Comparison of ENCODE assay signal across 17 cellular contexts in genomic region chr17:6912110-6913051, GRCh38.
DNase-seq lines count a peak whose midpoint lies in the region; ATAC-seq and TF ChIP-seq lines count a peak whose summit lies in the region.
"Had no signal": no experiment of that assay in that cellular context is flagged by ENCODE, and none has a peak within 500 bp of the region (broad histone marks: within the 10 kb centered on the region; RNA-seq: fewer than 3 reads in every experiment).

No MANE protein-coding gene starts in this region.

- no peaks in the 10 kb centered on the region for H3K9me3 Mint-ChIP-seq in activated CD4-positive, alpha-beta memory T cell treated with anti-CD3 and anti-CD28 coated beads, Interleukin-2, amount 10 ng/mL, durations not matched to agents 7 days and 5 days
- no peaks in the 10 kb centered on the region for H3K9me3 Mint-ChIP-seq in activated CD4-positive, alpha-beta memory T cell treated with anti-CD3 and anti-CD28 coated beads for 36 hours
- no peaks in the 10 kb centered on the region for H3K9me3 Mint-ChIP-seq in HFFc6
- H3K9me3 Mint-ChIP-seq: CD8-positive, alpha-beta T cell had no signal

- no peaks in the 10 kb centered on the region for H3K36me3 Mint-ChIP-seq in activated CD4-positive, alpha-beta memory T cell treated with anti-CD3 and anti-CD28 coated beads, Interleukin-2, amount 10 ng/mL, durations not matched to agents 7 days and 5 days (ENCODE audit: low read depth)
- no peaks in the 10 kb centered on the region for H3K36me3 Mint-ChIP-seq in activated CD4-positive, alpha-beta memory T cell treated with anti-CD3 and anti-CD28 coated beads for 36 hours
- H3K36me3 Mint-ChIP-seq in HFFc6 (ENCODE audit: low read depth), result no peaks in the 10 kb centered on the region
- H3K36me3 Mint-ChIP-seq in T-helper 17 cell (ENCODE audit: low read depth), result no peaks in the 10 kb centered on the region

- H3K4me3 Mint-ChIP-seq in activated CD4-positive, alpha-beta memory T cell treated with anti-CD3 and anti-CD28 coated beads, Interleukin-2, amount 10 ng/mL, durations not matched to agents 7 days and 5 days, result no peak overlapping the region
- no peak overlapping the region for H3K4me3 Mint-ChIP-seq in activated CD4-positive, alpha-beta memory T cell treated with anti-CD3 and anti-CD28 coated beads for 36 hours
- H3K4me3 Mint-ChIP-seq in HFFc6 (peak overlapping the region; percentile 33; the same call in 1 of the 2 replicates), T-helper 17 cell (peak overlapping the region; percentile 12)
- H3K4me3 Mint-ChIP-seq: GM23338 had no signal

- DNase-seq in activated CD4-positive, alpha-beta memory T cell treated with anti-CD3 and anti-CD28 coated beads, Interleukin-2, amount 10 ng/mL, durations not matched to agents 7 days and 5 days, result no peak
- no peak for DNase-seq in activated CD4-positive, alpha-beta memory T cell treated with anti-CD3 and anti-CD28 coated beads for 36 hours
- DNase-seq in HFFc6 (no peak), T-helper 17 cell (no peak), medulla oblongata (ENCODE audit: extremely low spot score) (peak; percentile 29), HuH-7.5 (ENCODE audit: low spot score) (no peak)
- no peak for DNase-seq in stimulated activated CD4-positive, alpha-beta T cell treated with anti-CD3 and anti-CD28 coated beads, Interleukin-4, amount 100 ng/mL, for 24 hours
- DNase-seq: ACHN; CD8-positive, alpha-beta T cell; Karpas-422; NCI-H1436 treated with DMSO at 0.1 percent for 48 hours; NCI-H2081; NCI-H226; NCI-H526; SHP77 treated with DMSO at 0.1 percent for 48 hours had no signal

- H3K27ac Mint-ChIP-seq in activated CD4-positive, alpha-beta memory T cell treated with anti-CD3 and anti-CD28 coated beads, Interleukin-2, amount 10 ng/mL, durations not matched to agents 7 days and 5 days, result peak overlapping the region; percentile 40
- no peak overlapping the region for H3K27ac Mint-ChIP-seq in activated CD4-positive, alpha-beta memory T cell treated with anti-CD3 and anti-CD28 coated beads for 36 hours
- H3K27ac Mint-ChIP-seq in HFFc6 (no peak overlapping the region), T-helper 17 cell (peak overlapping the region; percentile 70)
- H3K27ac Mint-ChIP-seq: CD8-positive, alpha-beta T cell; GM23338 had no signal

- CTCF ChIA-PET in activated CD4-positive, alpha-beta memory T cell treated with anti-CD3 and anti-CD28 coated beads, Interleukin-2, amount 10 ng/mL, durations not matched to agents 7 days and 5 days (lab: Charles Lee), result interaction anchor here (0.5 to 1.5 kb wide), 4 partner anchors 69 to 708 kb away, joined by 3 to 13 read pairs (median 6); no protein-coding TSS in a partner anchor
- CTCF ChIA-PET in activated CD4-positive, alpha-beta memory T cell treated with anti-CD3 and anti-CD28 coated beads for 36 hours (lab: Charles Lee), result interaction anchor here (0.7 to 8.7 kb wide), 8 partner anchors 9 to 133 kb away, joined by 3 to 257 read pairs (median 3); partner anchors contain the start of gene RNASEK

- intact Hi-C loops in activated CD4-positive, alpha-beta memory T cell treated with anti-CD3 and anti-CD28 coated beads for 36 hours (cut with micrococcal nuclease), result no loop called here

- H3K9me3 ChIP-seq in T-helper 17 cell (ENCODE audit: control insufficient read depth, low read length, poor library complexity, severe bottlenecking), result no peaks in the 10 kb centered on the region

- POLR2A ChIA-PET in activated CD4-positive, alpha-beta memory T cell treated with anti-CD3 and anti-CD28 coated beads, Interleukin-2, amount 10 ng/mL, durations not matched to agents 7 days and 5 days (lab: Charles Lee), result no interaction called here
- POLR2A ChIA-PET in activated CD4-positive, alpha-beta memory T cell treated with anti-CD3 and anti-CD28 coated beads for 36 hours (lab: Charles Lee), result no interaction called here

- peaks cover 37% of the 10 kb centered on the region for H3K4me1 Mint-ChIP-seq in activated CD4-positive, alpha-beta memory T cell treated with anti-CD3 and anti-CD28 coated beads, Interleukin-2, amount 10 ng/mL, durations not matched to agents 7 days and 5 days
- peaks cover 16% of the 10 kb centered on the region for H3K4me1 Mint-ChIP-seq in activated CD4-positive, alpha-beta memory T cell treated with anti-CD3 and anti-CD28 coated beads for 36 hours (ENCODE audit: low read depth)
- H3K4me1 Mint-ChIP-seq in HFFc6 (ENCODE audit: low read depth) (peaks cover 25% of the 10 kb centered on the region; the same call in 1 of the 2 replicates), T-helper 17 cell (peaks cover 24% of the 10 kb centered on the region)
- H3K4me1 Mint-ChIP-seq: GM23338 had no signal

- TF ChIP-seq CTCF in HFFc6 (IDR thresholded peaks at IDR 0.05), result no peak

- ATAC-seq in T-helper 17 cell (no peak), HG03442 (IDR thresholded peaks at IDR 0.05; ENCODE audit: unreplicated experiment) (no peak)
- ATAC-seq: CD8-positive, alpha-beta T cell; GM23338 had no signal

- H3K27me3 Mint-ChIP-seq in activated CD4-positive, alpha-beta memory T cell treated with anti-CD3 and anti-CD28 coated beads, Interleukin-2, amount 10 ng/mL, durations not matched to agents 7 days and 5 days, result peaks cover 52% of the 10 kb centered on the region
- peaks cover 16% of the 10 kb centered on the region for H3K27me3 Mint-ChIP-seq in activated CD4-positive, alpha-beta memory T cell treated with anti-CD3 and anti-CD28 coated beads for 36 hours
- H3K27me3 Mint-ChIP-seq in HFFc6 (ENCODE audit: insufficient read depth), result peaks cover 13% of the 10 kb centered on the region
- peaks cover 30% of the 10 kb centered on the region for H3K27me3 Mint-ChIP-seq in T-helper 17 cell

Comparison
In these comparisons a context has a peak if more than half of its experiments do, and no peak if none do; other contexts are left out.
1. H3K27ac Mint-ChIP-seq: peak in activated CD4-positive, alpha-beta memory T cell treated with anti-CD3 and anti-CD28 coated beads, Interleukin-2, amount 10 ng/mL, durations not matched to agents 7 days and 5 days (single experiment) and T-helper 17 cell (single experiment); none in activated CD4-positive, alpha-beta memory T cell treated with anti-CD3 and anti-CD28 coated beads for 36 hours (single experiment) and HFFc6 (single experiment).
2. H3K4me3 Mint-ChIP-seq: peak in HFFc6 (single experiment) and T-helper 17 cell (single experiment); none in activated CD4-positive, alpha-beta memory T cell treated with anti-CD3 and anti-CD28 coated beads, Interleukin-2, amount 10 ng/mL, durations not matched to agents 7 days and 5 days (single experiment) and activated CD4-positive, alpha-beta memory T cell treated with anti-CD3 and anti-CD28 coated beads for 36 hours (single experiment).